10 cellular contexts compared by ENCODE assay signal in genomic region chr2:55862673-55863390, GRCh38.
A peak's percentile ranks its signal among the peaks of the same experiment; 100 is the strongest.
DNase-seq lines count a peak whose midpoint lies in the region; ATAC-seq and TF ChIP-seq lines count a peak whose summit lies in the region.
"Had no signal": no experiment of that assay in that cellular context is flagged by ENCODE, and none has a peak within 500 bp of the region (broad histone marks: within the 10 kb centered on the region; RNA-seq: fewer than 3 reads in every experiment).

No MANE protein-coding gene starts in this region.

- H3K27ac ChIP-seq in lower lobe of right lung (peak overlapping the region; percentile 76), caudate nucleus (ENCODE audit: low read depth, low read length) (no peak overlapping the region)

- no peaks in the 10 kb centered on the region for H3K27me3 ChIP-seq in lower lobe of right lung (ENCODE audit: low read depth)

- H3K4me3 Mint-ChIP-seq in chondrocyte (ENCODE audit: unreplicated experiment), result no peak overlapping the region

- H3K4me1 Mint-ChIP-seq in chondrocyte (ENCODE audit: low read depth), result peaks cover 45% of the 10 kb centered on the region

- H3K4me1 ChIP-seq in lower lobe of right lung, result peaks cover 27% of the 10 kb centered on the region

- no peaks in the 10 kb centered on the region for H3K27me3 Mint-ChIP-seq in chondrocyte (ENCODE audit: low read depth)

- H3K27ac Mint-ChIP-seq in chondrocyte (ENCODE audit: unreplicated experiment), result peak overlapping the region; percentile 94

- H3K9me3 ChIP-seq in lower lobe of right lung, result no peaks in the 10 kb centered on the region

- intact Hi-C loops in lower lobe of right lung (cut with DNase I), result no loop called here

- no peak for TF ChIP-seq CTCF in chondrocyte (IDR thresholded peaks at IDR 0.05)
- no peak for TF ChIP-seq CTCF in lower lobe of right lung (IDR thresholded peaks at IDR 0.05)

- no peaks in the 10 kb centered on the region for H3K36me3 ChIP-seq in lower lobe of right lung

- DNase-seq in 8988T (peak; percentile 7), M059J (ENCODE audit: low read depth) (peak; percentile 99), chondrocyte (ENCODE audit: low spot score) (no peak), lower lobe of right lung (no peak), UCSD-AML1 (lab: John Stamatoyannopoulos, UW; ENCODE audit: unreplicated experiment) (no peak), caudate nucleus (lab: John Stamatoyannopoulos, UW) (no peak)
- DNase-seq in activated CD4-positive, alpha-beta T cell treated with anti-CD3 and anti-CD28 coated beads for 1 hour, result no peak
- DNase-seq: activated naive CD4-positive, alpha-beta T cell treated with Interleukin-2 at 50 U/mL for 16 hours; left colon had no signal

- ATAC-seq in lower lobe of right lung, result peak; percentile 91 to 97
- no peak for ATAC-seq in HG03469 (IDR thresholded peaks at IDR 0.05; ENCODE audit: unreplicated experiment)
- ATAC-seq: left colon had no signal

- peaks cover 4% of the 10 kb centered on the region for H3K9me3 Mint-ChIP-seq in chondrocyte (ENCODE audit: low read depth)

- H3K36me3 Mint-ChIP-seq in chondrocyte (ENCODE audit: low read depth), result peaks cover 2% of the 10 kb centered on the region

- no peak overlapping the region for H3K4me3 ChIP-seq in lower lobe of right lung

Comparison
In these comparisons a context has a peak if more than half of its experiments do, and no peak if none do; other contexts are left out.
1. DNase-seq: peak in 8988T (single experiment) and M059J (single experiment); none in chondrocyte (single experiment), lower lobe of right lung (single experiment), UCSD-AML1 (single experiment), caudate nucleus (0 of 61) and activated CD4-positive, alpha-beta T cell treated with anti-CD3 and anti-CD28 coated beads for 1 hour (single experiment).